11 cellular contexts compared by ENCODE assay signal in genomic region chr16:85746431-85747227, GRCh38. TPM values are rescaled to one million over a fixed set of nuclear protein-coding genes. Genes with fewer than 3 reads are reported as not detected.
DNase-seq lines count a peak whose midpoint lies in the region; ATAC-seq and TF ChIP-seq lines count a peak whose summit lies in the region.
"Had no signal": no experiment of that assay in that cellular context is flagged by ENCODE, and none has a peak within 500 bp of the region (broad histone marks: within the 10 kb centered on the region; RNA-seq: fewer than 3 reads in every experiment).

No MANE protein-coding gene starts in this region.

- H4K8ac ChIP-seq in mesendoderm (ENCODE audit: low read depth, low read length), result no peak overlapping the region

- H3K9me3 Mint-ChIP-seq in type B pancreatic cell, result no peaks in the 10 kb centered on the region
- H3K9me3 Mint-ChIP-seq: dendritic cell treated with granulocyte-macrophage colony-stimulating factor and Interleukin-4, amounts not matched to agents 40 ng/mL and 50 ng/mL, for 4 days had no signal

- WGBS in mesendoderm (ENCODE audit: extremely low coverage, insufficient coverage, low lambda C conversion rate), result no CpG with 5 or more reads among the region's 14 CpGs

- DNase-seq in EH (ENCODE audit: low read depth) (peak; percentile 40), astrocyte of the hippocampus (ENCODE audit: low read depth, low spot score) (peak; percentile 67), mesendoderm (peak; percentile 67), type B pancreatic cell (ENCODE audit: extremely low spot score, unreplicated experiment) (no peak), amniotic stem cell (lab: John Stamatoyannopoulos, UW) (no peak)
- DNase-seq: activated gamma-delta T cell, DMS53 had no signal

- no peak overlapping the region for H4K5ac ChIP-seq in mesendoderm (ENCODE audit: low read length)

- no peak for TF ChIP-seq CTCF in type B pancreatic cell (conservative IDR thresholded peaks at IDR 0.05)

- no peak overlapping the region for H3K4me2 ChIP-seq in mesendoderm (ENCODE audit: low read length)

- no peaks in the 10 kb centered on the region for H3K36me3 ChIP-seq in mesendoderm (ENCODE audit: control insufficient read depth, insufficient read depth, low read length)

- no peak overlapping the region for H2BK15ac ChIP-seq in mesendoderm (replicated peaks; ENCODE audit: low read depth)

- H3K4me3 Mint-ChIP-seq in type B pancreatic cell, result no peak overlapping the region
- H3K4me3 Mint-ChIP-seq: dendritic cell treated with granulocyte-macrophage colony-stimulating factor and Interleukin-4, amounts not matched to agents 40 ng/mL and 50 ng/mL, for 4 days had no signal

- H3K23ac ChIP-seq in mesendoderm (ENCODE audit: low read length), result no peak overlapping the region

- peaks cover 4% of the 10 kb centered on the region for H3K4me1 ChIP-seq in mesendoderm (ENCODE audit: control insufficient read depth, low read depth, low read length)

- no peak overlapping the region for H2BK120ac ChIP-seq in mesendoderm (ENCODE audit: low read depth, low read length)

- no peak overlapping the region for H3K27ac Mint-ChIP-seq in type B pancreatic cell
- H3K27ac Mint-ChIP-seq: dendritic cell treated with granulocyte-macrophage colony-stimulating factor and Interleukin-4, amounts not matched to agents 40 ng/mL and 50 ng/mL, for 4 days had no signal

- H3K79me1 ChIP-seq in mesendoderm (ENCODE audit: low read length), result no peaks in the 10 kb centered on the region

- no peak overlapping the region for H2AK5ac ChIP-seq in mesendoderm (ENCODE audit: low read length)

- no peak overlapping the region for H3K18ac ChIP-seq in mesendoderm (ENCODE audit: low read length)

- no peak overlapping the region for H3K4me3 ChIP-seq in mesendoderm (ENCODE audit: low read length)

- peak overlapping the region; percentile 1 for H3K27ac ChIP-seq in mesendoderm (ENCODE audit: low read depth, low read length)

- H3K56ac ChIP-seq in mesendoderm (ENCODE audit: low read length), result peak overlapping the region; percentile 25

- no peaks in the 10 kb centered on the region for H3K27me3 ChIP-seq in mesendoderm (ENCODE audit: insufficient read depth, low read length, poor library complexity)

- no peaks in the 10 kb centered on the region for H3K79me2 ChIP-seq in mesendoderm (ENCODE audit: control insufficient read depth, insufficient read depth, low read length)

- no peak overlapping the region for H2BK5ac ChIP-seq in mesendoderm (ENCODE audit: low read length)

- H3K4me1 Mint-ChIP-seq in type B pancreatic cell (ENCODE audit: unreplicated experiment), result peaks cover 11% of the 10 kb centered on the region

- H3K36me3 Mint-ChIP-seq in type B pancreatic cell, result no peaks in the 10 kb centered on the region

- ATAC-seq in HG03045 (IDR thresholded peaks at IDR 0.05; ENCODE audit: unreplicated experiment) (peak; percentile 47), HG03025 (IDR thresholded peaks at IDR 0.05; ENCODE audit: low FRiP score, unreplicated experiment) (no peak), HG02763 (IDR thresholded peaks at IDR 0.05; ENCODE audit: unreplicated experiment) (no peak)

- H3K9ac ChIP-seq in mesendoderm (ENCODE audit: low read length), result no peak overlapping the region

- no peak overlapping the region for H3K4ac ChIP-seq in mesendoderm (ENCODE audit: low read depth, low read length)

- peaks cover 26% of the 10 kb centered on the region for H3K27me3 Mint-ChIP-seq in type B pancreatic cell

RNA-seq across cellular contexts. Expression of gene C16orf74, which starts 4.3 kb away (rescaled TPM):
- polyA plus RNA-seq in mesendoderm (2013, experiment 1 of 2), result 7.3 TPM
- polyA plus RNA-seq in mesendoderm (2013, experiment 2 of 2), result 7.5 TPM
- total RNA-seq in type B pancreatic cell (ENCODE audit: low replicate concordance), result 3.1 and 4.9 TPM in 2 replicates

RNA-seq across cellular contexts. Expression of gene EMC8, which starts 52.7 kb away (rescaled TPM):
- polyA plus RNA-seq in mesendoderm (2013, experiment 1 of 2), result 40.5 TPM
- polyA plus RNA-seq in mesendoderm (2013, experiment 2 of 2), result 39.9 TPM
- 34.8 and 41.4 TPM in 2 replicates for total RNA-seq in type B pancreatic cell (ENCODE audit: low replicate concordance)

RNA-seq across cellular contexts. Expression of gene COX4I1, which starts 52.9 kb away (rescaled TPM):
- polyA plus RNA-seq in mesendoderm (2013, experiment 1 of 2), result 818 TPM
- 789 TPM for polyA plus RNA-seq in mesendoderm (2013, experiment 2 of 2)
- 524 and 674 TPM in 2 replicates for total RNA-seq in type B pancreatic cell (ENCODE audit: low replicate concordance)

RNA-seq across cellular contexts. Expression of gene GINS2, which starts 57.9 kb away (rescaled TPM):
- polyA plus RNA-seq in mesendoderm (2013, experiment 1 of 2), result 37.8 TPM
- 38.6 TPM for polyA plus RNA-seq in mesendoderm (2013, experiment 2 of 2)
- total RNA-seq in type B pancreatic cell (ENCODE audit: low replicate concordance), result 13.7 and 39.9 TPM in 2 replicates

Comparison
In these comparisons a context has a peak if more than half of its experiments do, and no peak if none do; other contexts are left out.
1. DNase-seq: peak in EH (single experiment), astrocyte of the hippocampus (single experiment) and mesendoderm (single experiment); none in type B pancreatic cell (single experiment) and amniotic stem cell (single experiment).